29 cellular contexts compared by ENCODE assay signal in the genomic region with DNA sequence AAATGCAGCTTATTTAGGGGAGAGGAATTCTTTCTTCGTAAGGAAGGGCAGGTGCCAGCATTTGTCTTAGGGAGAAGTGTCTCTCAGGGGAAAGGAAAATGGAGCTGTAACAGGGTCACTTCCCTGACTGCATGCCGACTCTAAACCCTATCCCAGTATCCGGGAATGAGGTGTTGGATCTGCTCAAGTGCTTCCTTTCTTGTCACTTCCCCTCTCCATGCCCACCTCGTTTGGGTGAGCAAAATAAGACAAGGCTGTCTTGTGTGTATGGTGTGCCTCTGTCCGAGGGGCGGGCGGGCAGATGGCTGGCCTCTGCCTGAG.
"Had no signal": no experiment of that assay in that cellular context is flagged by ENCODE, and none has a peak within 500 bp of the region (broad histone marks: within the 10 kb centered on the region; RNA-seq: fewer than 3 reads in every experiment).

No MANE protein-coding gene starts in this region.

- H3K27ac ChIP-seq: brain microvascular endothelial cell, gastroesophageal sphincter, neural progenitor cell, testis, transverse colon, uterus, WERI-Rb-1 had no signal

- H3K9me3 Mint-ChIP-seq: activated CD4-positive, alpha-beta memory T cell treated with anti-CD3 and anti-CD28 coated beads, Interleukin-2, amount 10 ng/mL, durations not matched to agents 7 days and 5 days; activated CD4-positive, alpha-beta T cell treated with anti-CD3 and anti-CD28 coated beads, Interleukin-2, amount 10 ng/mL, durations not matched to agents 24 days and 14 days; activated naive CD4-positive, alpha-beta T cell treated with anti-CD3 and anti-CD28 coated beads, Interleukin-2, amount 10 ng/mL, durations not matched to agents 7 days and 5 days; activated T-cell treated with anti-CD3 and anti-CD28 coated beads, Interleukin-2, amount 50 U/mL, for 24 hours; naive thymus-derived CD4-positive, alpha-beta T cell had no signal

- H3K4me3 ChIP-seq: gastroesophageal sphincter, neural progenitor cell, right lobe of liver, testis, transverse colon, uterus had no signal

- ATAC-seq: activated CD4-positive, CD25-positive, alpha-beta regulatory T cell treated with anti-CD3 and anti-CD28 coated beads, Interleukin-2, amount 50 U/mL, for 24 hours; gastroesophageal sphincter; left cardiac atrium; left ventricle myocardium superior; naive thymus-derived CD4-positive, alpha-beta T cell had no signal

- H3K4me3 Mint-ChIP-seq: activated CD4-positive, alpha-beta memory T cell treated with anti-CD3 and anti-CD28 coated beads, Interleukin-2, amount 10 ng/mL, durations not matched to agents 7 days and 5 days; activated CD4-positive, alpha-beta T cell treated with anti-CD3 and anti-CD28 coated beads, Interleukin-2, amount 10 ng/mL, durations not matched to agents 24 days and 14 days; activated naive CD4-positive, alpha-beta T cell treated with anti-CD3 and anti-CD28 coated beads, Interleukin-2, amount 10 ng/mL, durations not matched to agents 7 days and 5 days; activated T-cell treated with anti-CD3 and anti-CD28 coated beads, Interleukin-2, amount 50 U/mL, for 24 hours; naive thymus-derived CD4-positive, alpha-beta T cell had no signal

- H3K9me3 ChIP-seq: gastroesophageal sphincter, right lobe of liver, testis, transverse colon, uterus had no signal

- H3K4me2 ChIP-seq: neural progenitor cell had no signal

- H3K36me3 Mint-ChIP-seq: activated naive CD4-positive, alpha-beta T cell treated with anti-CD3 and anti-CD28 coated beads, Interleukin-2, amount 10 ng/mL, durations not matched to agents 7 days and 5 days; naive thymus-derived CD4-positive, alpha-beta T cell had no signal

- H3K36me3 ChIP-seq: brain microvascular endothelial cell, neural progenitor cell, right lobe of liver, uterus had no signal

- H3K27ac Mint-ChIP-seq: activated CD4-positive, alpha-beta memory T cell treated with anti-CD3 and anti-CD28 coated beads, Interleukin-2, amount 10 ng/mL, durations not matched to agents 7 days and 5 days; activated CD4-positive, alpha-beta T cell treated with anti-CD3 and anti-CD28 coated beads, Interleukin-2, amount 10 ng/mL, durations not matched to agents 24 days and 14 days; activated naive CD4-positive, alpha-beta T cell treated with anti-CD3 and anti-CD28 coated beads, Interleukin-2, amount 10 ng/mL, durations not matched to agents 7 days and 5 days; activated T-cell treated with anti-CD3 and anti-CD28 coated beads, Interleukin-2, amount 50 U/mL, for 24 hours; naive thymus-derived CD4-positive, alpha-beta T cell; neural progenitor cell had no signal

- H2AFZ ChIP-seq: neural progenitor cell had no signal

- H3K27me3 ChIP-seq: brain microvascular endothelial cell, gastroesophageal sphincter, neural progenitor cell, right lobe of liver, testis, transverse colon, uterus had no signal

- H3K4me1 Mint-ChIP-seq: activated CD4-positive, alpha-beta memory T cell treated with anti-CD3 and anti-CD28 coated beads, Interleukin-2, amount 10 ng/mL, durations not matched to agents 7 days and 5 days; activated CD4-positive, alpha-beta T cell treated with anti-CD3 and anti-CD28 coated beads, Interleukin-2, amount 10 ng/mL, durations not matched to agents 24 days and 14 days; activated naive CD4-positive, alpha-beta T cell treated with anti-CD3 and anti-CD28 coated beads, Interleukin-2, amount 10 ng/mL, durations not matched to agents 7 days and 5 days; naive thymus-derived CD4-positive, alpha-beta T cell had no signal

- H3K27me3 Mint-ChIP-seq: activated T-cell treated with anti-CD3 and anti-CD28 coated beads, Interleukin-2, amount 50 U/mL, for 24 hours had no signal

- H3K4me1 ChIP-seq: gastroesophageal sphincter, transverse colon had no signal

- DNase-seq: activated CD4-positive, alpha-beta memory T cell treated with anti-CD3 and anti-CD28 coated beads, Interleukin-2, amount 10 ng/mL, durations not matched to agents 7 days and 5 days; activated CD4-positive, alpha-beta T cell treated with anti-CD3 and anti-CD28 coated beads, Interleukin-2, amount 10 ng/mL, durations not matched to agents 24 days and 14 days; activated CD8-positive, alpha-beta memory T cell treated with anti-CD3 and anti-CD28 coated beads, Interleukin-2, amount 50 U/mL, for 48 hours; activated gamma-delta T cell; activated naive CD4-positive, alpha-beta T cell treated with anti-CD3 and anti-CD28 coated beads, Interleukin-2, amount 10 ng/mL, durations not matched to agents 7 days and 5 days; activated T-cell treated with anti-CD3 and anti-CD28 coated beads, Interleukin-2, amount 50 U/mL, for 24 hours; amniotic stem cell; brain microvascular endothelial cell; caudate nucleus; hippocampal formation; left cardiac atrium; left ventricle myocardium superior; midbrain; naive thymus-derived CD4-positive, alpha-beta T cell; posterior cingulate gyrus; right lobe of liver; stimulated activated CD4-positive, alpha-beta T cell treated with anti-CD3 and anti-CD28 coated beads, Interleukin-2, amount 100 ng/mL, for 48 hours; stimulated activated naive CD4-positive, alpha-beta T cell treated with Interleukin-2 at 50 U/mL for 16 hours; testis; transverse colon; uterus; WERI-Rb-1 had no signal

- FAIRE-seq: astrocyte, endothelial cell of umbilical vein, keratinocyte, TTC549 had no signal
